ENCODE assay signal across 10 cellular contexts in genomic region chr2:8535821-8536685, GRCh38.
A peak's percentile ranks its signal among the peaks of the same experiment; 100 is the strongest.
DNase-seq lines count a peak whose midpoint lies in the region; ATAC-seq and TF ChIP-seq lines count a peak whose summit lies in the region.
"Had no signal": no experiment of that assay in that cellular context is flagged by ENCODE, and none has a peak within 500 bp of the region (broad histone marks: within the 10 kb centered on the region; RNA-seq: fewer than 3 reads in every experiment).

No MANE protein-coding gene starts in this region.

- H3K9me3 Mint-ChIP-seq in activated CD4-positive, alpha-beta T cell treated with anti-CD3 and anti-CD28 coated beads, Interleukin-2, amount 10 ng/mL, durations not matched to agents 24 days and 14 days = peaks cover 10% of the 10 kb centered on the region
- peaks cover 5% of the 10 kb centered on the region for H3K9me3 Mint-ChIP-seq in activated B cell treated with CpG ODN at 0.5 μM for 24 hours
- peaks cover 4 to 13% (median 10%) of the 10 kb centered on the region in 6 donors for H3K9me3 Mint-ChIP-seq in immature natural killer cell

- H3K36me3 Mint-ChIP-seq in activated CD4-positive, alpha-beta T cell treated with anti-CD3 and anti-CD28 coated beads, Interleukin-2, amount 10 ng/mL, durations not matched to agents 24 days and 14 days (ENCODE audit: low read depth) = peaks cover 3% of the 10 kb centered on the region
- H3K36me3 Mint-ChIP-seq in activated B cell treated with CpG ODN at 0.5 μM for 24 hours (ENCODE audit: low read depth) = no peaks in the 10 kb centered on the region
- peaks cover 10 to 13% (median 10%) of the 10 kb centered on the region in 3 donors for H3K36me3 Mint-ChIP-seq in immature natural killer cell

- no peak for TF ChIP-seq POLR2A in stomach (IDR thresholded peaks at IDR 0.05)

- ATAC-seq in activated B cell treated with CpG ODN at 0.5 μM for 24 hours (ENCODE audit: low read depth) (peak; percentile 27), GM19452 (IDR thresholded peaks at IDR 0.05; ENCODE audit: unreplicated experiment) (no peak)

- intact Hi-C loops in activated CD4-positive, alpha-beta T cell treated with anti-CD3 and anti-CD28 coated beads, Interleukin-2, amount 10 ng/mL, durations not matched to agents 24 days and 14 days (cut with micrococcal nuclease) = no loop called here
- intact Hi-C loops in activated B cell treated with CpG ODN at 0.5 μM for 24 hours (cut with micrococcal nuclease) (loop anchor here (1.0 kb wide), 1 partner anchor 7 kb away; no protein-coding TSS in a partner anchor), stomach (cut with DNase I; ENCODE audit: low total_unique reads) (no loop called here)

- WGBS in stomach, 5 donors = 70 to 78% (median 72%) methylated on average over 17 to 19 of the region's 19 CpGs

- peaks cover 33 to 59% (median 45%) of the 10 kb centered on the region in 4 donors for H3K4me1 ChIP-seq in stomach

- peaks cover 0 to 14% (median 7%) of the 10 kb centered on the region in 4 donors for H3K9me3 ChIP-seq in stomach

- peak overlapping the region; percentile 1 to 76 (median 61) for H3K27ac ChIP-seq in stomach

- TF ChIP-seq CTCF in activated B cell treated with CpG ODN at 0.5 μM for 24 hours (IDR thresholded peaks at IDR 0.05) (no peak), stomach (IDR thresholded peaks at IDR 0.05) (no peak)

- H3K27me3 ChIP-seq in stomach = no peaks in the 10 kb centered on the region

- peak overlapping the region; percentile 48 for H3K27ac Mint-ChIP-seq in activated CD4-positive, alpha-beta T cell treated with anti-CD3 and anti-CD28 coated beads, Interleukin-2, amount 10 ng/mL, durations not matched to agents 24 days and 14 days
- peak overlapping the region; percentile 21 for H3K27ac Mint-ChIP-seq in activated B cell treated with CpG ODN at 0.5 μM for 24 hours
- peak overlapping the region; percentile 43 to 85 (median 80) for H3K27ac Mint-ChIP-seq in immature natural killer cell

- H3K4me3 ChIP-seq in stomach = no peak overlapping the region

- no peaks in the 10 kb centered on the region for H3K36me3 ChIP-seq in stomach

- no peaks in the 10 kb centered on the region for H3K27me3 Mint-ChIP-seq in activated CD4-positive, alpha-beta T cell treated with anti-CD3 and anti-CD28 coated beads, Interleukin-2, amount 10 ng/mL, durations not matched to agents 24 days and 14 days
- H3K27me3 Mint-ChIP-seq in activated B cell treated with CpG ODN at 0.5 μM for 24 hours (peaks cover 26% of the 10 kb centered on the region), immature natural killer cell (ENCODE audit: low read depth in 3 of 3) (peaks cover 0 to 3% (median 0%) of the 10 kb centered on the region in 3 donors)

- CTCF ChIA-PET in activated B cell treated with CpG ODN at 0.5 μM for 24 hours (lab: Charles Lee) = no interaction called here

- TF ChIP-seq EP300 in stomach (IDR thresholded peaks at IDR 0.05) = no peak

- H3K4me3 Mint-ChIP-seq in activated CD4-positive, alpha-beta T cell treated with anti-CD3 and anti-CD28 coated beads, Interleukin-2, amount 10 ng/mL, durations not matched to agents 24 days and 14 days = no peak overlapping the region
- peak overlapping the region; percentile 15 for H3K4me3 Mint-ChIP-seq in activated B cell treated with CpG ODN at 0.5 μM for 24 hours
- H3K4me3 Mint-ChIP-seq in immature natural killer cell = peak overlapping the region; percentile 31 to 70 (median 47)

- no peak for DNase-seq in activated CD4-positive, alpha-beta T cell treated with anti-CD3 and anti-CD28 coated beads, Interleukin-2, amount 10 ng/mL, durations not matched to agents 24 days and 14 days
- no peak for DNase-seq in activated CD4-positive, alpha-beta T cell treated with anti-CD3 and anti-CD28 coated beads for 4 hours
- DNase-seq in activated B cell treated with CpG ODN at 0.5 μM for 24 hours (peak; percentile 16), immature natural killer cell (no peak), stomach (no peak), dedifferentiated amniotic fluid mesenchymal stem cell (ENCODE audit: extremely low spot score) (no peak), AG20443 (ENCODE audit: low spot score) (no peak)
- DNase-seq: naive B cell, NCI-H345 had no signal

- POLR2A ChIA-PET in activated B cell treated with CpG ODN at 0.5 μM for 24 hours (lab: Charles Lee) = no interaction called here

- peaks cover 43% of the 10 kb centered on the region for H3K4me1 Mint-ChIP-seq in activated CD4-positive, alpha-beta T cell treated with anti-CD3 and anti-CD28 coated beads, Interleukin-2, amount 10 ng/mL, durations not matched to agents 24 days and 14 days
- H3K4me1 Mint-ChIP-seq in activated B cell treated with CpG ODN at 0.5 μM for 24 hours = peaks cover 48% of the 10 kb centered on the region
- peaks cover 52 to 59% of the 10 kb centered on the region in 2 donors for H3K4me1 Mint-ChIP-seq in immature natural killer cell

Comparison
In these comparisons a context has a peak if more than half of its experiments do, and no peak if none do; other contexts are left out.
1. H3K27ac Mint-ChIP-seq: peak in every context shown above with its lines; median percentile 80 in immature natural killer cell; 48 in activated CD4-positive, alpha-beta T cell treated with anti-CD3 and anti-CD28 coated beads, Interleukin-2, amount 10 ng/mL, durations not matched to agents 24 days and 14 days; 21 in activated B cell treated with CpG ODN at 0.5 μM for 24 hours.